Comparison of ENCODE assay signal across 1 cellular context in genomic region chr14:103095210-103095778, GRCh38.
TF ChIP-seq lines count a peak whose summit lies in the region.

No MANE protein-coding gene starts in this region.

TF ChIP-seq in WTC11, 78 proteins besides CTCF, POLR2A, EP300 and RAD21 (continued from another document):
- TF ChIP-seq USF1 (CRISPR knock-in tag; IDR thresholded peaks at IDR 0.05) (no peak), ZNF219 (CRISPR knock-in tag; IDR thresholded peaks at IDR 0.05; ENCODE audit: borderline replicate concordance) (no peak), ATF1 (CRISPR knock-in tag; IDR thresholded peaks at IDR 0.05) (no peak), ZNF138 (CRISPR knock-in tag; conservative IDR thresholded peaks at IDR 0.05) (no peak), ZNF281 (CRISPR knock-in tag; IDR thresholded peaks at IDR 0.05) (no peak)
- TF ChIP-seq, protein P1, sequence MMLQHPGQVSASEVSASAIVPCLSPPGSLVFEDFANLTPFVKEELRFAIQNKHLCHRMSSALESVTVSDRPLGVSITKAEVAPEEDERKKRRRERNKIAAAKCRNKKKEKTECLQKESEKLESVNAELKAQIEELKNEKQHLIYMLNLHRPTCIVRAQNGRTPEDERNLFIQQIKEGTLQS (CRISPR knock-in tag; conservative IDR thresholded peaks at IDR 0.05): no peak
